In genomic region chr3:183099838-183100204, GRCh38 we compare ENCODE assay signal across 8 cellular contexts. TPM values are rescaled to one million over a fixed set of nuclear protein-coding genes. Genes with fewer than 3 reads are reported as not detected.
DNase-seq lines count a peak whose midpoint lies in the region; TF ChIP-seq lines count a peak whose summit lies in the region.

No MANE protein-coding gene starts in this region.

- intact Hi-C loops in ovary (cut with DNase I): no loop called here

- DNase-seq in GM06990 (ENCODE audit: extremely low read depth, insufficient read length): no peak
- no peak for DNase-seq in coronary artery (ENCODE audit: low spot score)
- DNase-seq in ovary: no peak
- no peak for DNase-seq in NCI-H146 treated with DMSO at 0.1 percent for 48 hours (lab: John Stamatoyannopoulos, UW; ENCODE audit: unreplicated experiment)
- no peak for DNase-seq in NK-92 treated with Interleukin-12 subunit alpha and Interleukin-12 subunit beta, amount 100 ng/mL, for 24 hours (lab: John Stamatoyannopoulos, UW)
- DNase-seq in activated CD4-positive, CD25-positive, alpha-beta regulatory T cell treated with anti-CD3 and anti-CD28 coated beads, Interleukin-2, amount 50 U/mL, for 72 hours: no peak
- no peak for DNase-seq in COR-L47 (lab: John Stamatoyannopoulos, UW)

- H3K36me3 ChIP-seq in GM06990 (ENCODE audit: control insufficient read depth, insufficient read depth, low read length) (no peaks in the 10 kb centered on the region; the same call in none of the 2 replicates), HUES6 (ENCODE audit: control insufficient read depth, insufficient read depth, low read length) (no peaks in the 10 kb centered on the region), ovary (no peaks in the 10 kb centered on the region)

- H3K4me1 ChIP-seq in HUES6 (ENCODE audit: control insufficient read depth, insufficient read depth, low read length): 0 out of 2 replicates have a peak, but pooled peaks cover 5% of the 10 kb centered on the region
- H3K4me1 ChIP-seq in ovary (ENCODE audit: insufficient read depth): peaks cover 6% of the 10 kb centered on the region

- 0 to 9% (median 3%) methylated on average over 1 of the region's 1 CpG for WGBS in ovary, 3 donors

- H3K27ac ChIP-seq in HUES6 (ENCODE audit: low read depth, low read length) (no peak overlapping the region), coronary artery (peak overlapping the region; percentile 88 to 95), ovary (peak overlapping the region in 1 of 2 donors; percentile 81)

- no peak overlapping the region for H3K9ac ChIP-seq in HUES6 (ENCODE audit: low read length)

- no peak for TF ChIP-seq EP300 in ovary (IDR thresholded peaks at IDR 0.05)

- TF ChIP-seq CTCF in GM06990 (IDR thresholded peaks at IDR 0.05; ENCODE audit: insufficient read depth, low read length, poor library complexity, severe bottlenecking): no peak
- no peak for TF ChIP-seq CTCF in coronary artery (IDR thresholded peaks at IDR 0.05)
- no peak for TF ChIP-seq CTCF in ovary (IDR thresholded peaks at IDR 0.05)

- H3K4me3 ChIP-seq in GM06990 (replicated peaks; ENCODE audit: low read depth, low read length) (peak overlapping the region; percentile 100), HUES6 (ENCODE audit: low read depth, low read length) (peak overlapping the region; percentile 25), coronary artery (peak overlapping the region; percentile 90), ovary (peak overlapping the region; percentile 92)

- H3K27me3 ChIP-seq in GM06990 (replicated peaks; ENCODE audit: control insufficient read depth, insufficient read depth, low read length) (no peaks in the 10 kb centered on the region), HUES6 (ENCODE audit: control insufficient read depth, insufficient read depth, low read length) (no peaks in the 10 kb centered on the region), ovary (no peaks in the 10 kb centered on the region)

- H3K9me3 ChIP-seq in HUES6 (ENCODE audit: control insufficient read depth, insufficient read depth, low read depth, low read length) (no peaks in the 10 kb centered on the region), ovary (no peaks in the 10 kb centered on the region)

- no peak for TF ChIP-seq POLR2A in ovary (IDR thresholded peaks at IDR 0.05)

RNA-seq across cellular contexts. Expression of gene MCCC1, which starts 0.5 kb away (rescaled TPM):
- 10 to 100 TPM; 21.7 to 31.4 (median 24.0) TPM for total RNA-seq in ovary
- polyA plus RNA-seq in ovary: 10 to 100 TPM; 29.6 to 32.8 TPM

Comparison
In these comparisons a context has a peak if more than half of its experiments do, and no peak if none do; other contexts are left out.
1. H3K4me3 ChIP-seq: peak in every context shown above with its lines; median percentile 100 in GM06990; 92 in ovary; 90 in coronary artery; 25 in HUES6.